Comparison of ENCODE assay signal across 8 cellular contexts in the genomic region with DNA sequence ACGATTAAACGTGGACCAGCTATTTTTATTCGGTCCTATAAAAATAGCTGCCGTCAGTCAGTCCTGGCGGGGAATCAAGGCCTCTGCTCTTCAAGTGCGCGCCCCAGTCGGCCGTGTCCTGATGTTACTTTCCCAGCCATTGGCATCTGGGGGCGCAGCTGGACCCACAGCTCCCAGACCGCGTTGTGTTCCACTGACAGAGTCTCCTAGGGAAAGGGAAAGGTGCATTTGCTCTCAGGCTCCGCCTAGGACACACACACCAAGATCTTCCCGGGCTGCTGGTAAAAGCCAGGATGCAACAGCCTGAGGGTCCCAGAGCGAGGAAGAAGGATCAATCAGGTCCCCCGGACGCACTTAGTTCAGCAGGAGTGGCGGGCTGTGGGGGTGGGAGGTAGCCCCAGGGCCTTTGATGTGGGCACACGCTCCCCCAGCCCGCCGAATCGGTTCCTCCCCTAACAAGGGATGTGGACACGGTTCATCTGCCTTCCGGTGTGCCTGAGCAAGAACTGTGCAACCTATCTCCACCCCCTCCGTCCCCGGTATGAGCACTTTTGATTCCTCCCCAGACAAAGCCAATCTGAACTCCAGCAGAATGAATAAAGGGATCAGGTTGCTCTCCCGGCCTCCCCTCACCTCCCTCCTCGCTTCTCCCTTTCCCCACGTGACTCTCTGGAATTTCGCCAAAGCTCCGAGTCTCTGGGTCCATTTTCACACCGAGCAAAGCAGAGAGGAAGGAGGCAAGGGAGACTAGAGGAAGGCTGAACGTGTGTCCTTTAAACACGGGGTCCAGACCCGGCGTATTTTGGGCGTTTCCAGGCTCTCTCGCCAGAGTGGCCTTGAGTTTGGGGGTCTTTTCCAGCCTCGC. TPM values are rescaled to one million over a fixed set of nuclear protein-coding genes. Genes with fewer than 3 reads are reported as not detected.
DNase-seq lines count a peak whose midpoint lies in the region; ATAC-seq and TF ChIP-seq lines count a peak whose summit lies in the region.

No MANE protein-coding gene starts in this region.

- ATAC-seq in GM21529 (IDR thresholded peaks at IDR 0.05; ENCODE audit: unreplicated experiment) (peak; percentile 57), HG03095 (IDR thresholded peaks at IDR 0.05; ENCODE audit: unreplicated experiment) (no peak)

- H3K4me2 ChIP-seq in DOHH2 (ENCODE audit: low read length) (peak overlapping the region; percentile 77), skeletal muscle satellite cell (ENCODE audit: low read length) (peak overlapping the region; percentile 92)

- H3K27ac ChIP-seq in DOHH2 (ENCODE audit: low read depth, low read length), result no peak overlapping the region

- H3K27ac Mint-ChIP-seq in IgD-negative memory B cell, result peak overlapping the region in 1 of 3 donors; percentile 63

- no peaks in the 10 kb centered on the region for H4K20me1 ChIP-seq in DOHH2 (ENCODE audit: control insufficient read depth, insufficient read depth, low read depth, low read length)

- H3K4me3 Mint-ChIP-seq in IgD-negative memory B cell, result peak overlapping the region; percentile 89 to 95 (median 92)

- no peaks in the 10 kb centered on the region for H3K9me3 Mint-ChIP-seq in IgD-negative memory B cell

- H3K79me2 ChIP-seq in DOHH2 (ENCODE audit: control insufficient read depth, low read length), result no peaks in the 10 kb centered on the region

- H3F3A ChIP-seq in DOHH2 (ENCODE audit: control insufficient read depth, insufficient read depth), result no peaks in the 10 kb centered on the region

- H3K4me1 ChIP-seq in DOHH2 (ENCODE audit: control insufficient read depth, low read length) (peaks cover 19% of the 10 kb centered on the region), skeletal muscle satellite cell (ENCODE audit: control insufficient read depth, insufficient read depth, low read length) (peaks cover 21% of the 10 kb centered on the region)

- H3K9me2 ChIP-seq in DOHH2 (replicated peaks; ENCODE audit: control insufficient read depth, low read length), result no peaks in the 10 kb centered on the region

- H3K27me3 ChIP-seq in DOHH2 (ENCODE audit: control insufficient read depth, low read length), result peaks cover 51% of the 10 kb centered on the region
- peaks cover 6% of the 10 kb centered on the region for H3K27me3 ChIP-seq in skeletal muscle satellite cell (ENCODE audit: control insufficient read depth, insufficient read depth, low read length)

- peaks cover 41% of the 10 kb centered on the region for H3K27me3 Mint-ChIP-seq in IgD-negative memory B cell

- H3K9me3 ChIP-seq in DOHH2 (ENCODE audit: control insufficient read depth, insufficient read depth, low read length) (no peaks in the 10 kb centered on the region), skeletal muscle satellite cell (replicated peaks; ENCODE audit: low read length) (no peaks in the 10 kb centered on the region)

- H3K4me3 ChIP-seq in DOHH2 (ENCODE audit: low read length), result peak overlapping the region; percentile 68
- H3K4me3 ChIP-seq in cardiac fibroblast (replicated peaks in 1 of 2; ENCODE audit: low read depth in 2 of 2, low read length in 2 of 2), result peak overlapping the region; percentile 52 to 83
- peak overlapping the region; percentile 73 for H3K4me3 ChIP-seq in skeletal muscle satellite cell (ENCODE audit: low read length)

- no peaks in the 10 kb centered on the region for H3K36me3 Mint-ChIP-seq in IgD-negative memory B cell

- H3K9ac ChIP-seq in skeletal muscle satellite cell (ENCODE audit: low read depth, low read length), result peak overlapping the region; percentile 65

- no peaks in the 10 kb centered on the region for H3K36me3 ChIP-seq in DOHH2 (ENCODE audit: control insufficient read depth, low read length)
- no peaks in the 10 kb centered on the region for H3K36me3 ChIP-seq in skeletal muscle satellite cell (ENCODE audit: insufficient read depth, low read length)

- DNase-seq in RPMI8226 (peak; percentile 3), cardiac fibroblast (ENCODE audit: low read depth in 2 of 2) (peak; percentile 42 to 84), iris pigment epithelial cell (ENCODE audit: low read depth) (peak; percentile 82)

- TF ChIP-seq CTCF in DOHH2 (IDR thresholded peaks at IDR 0.05; ENCODE audit: low read depth, low read length, poor library complexity, severe bottlenecking), result no peak
- TF ChIP-seq CTCF in cardiac fibroblast (IDR thresholded peaks at IDR 0.05; ENCODE audit: low read depth, low read length), result no peak

- H3K4me1 Mint-ChIP-seq in IgD-negative memory B cell, result peaks cover 7 to 22% (median 15%) of the 10 kb centered on the region in 3 donors

RNA-seq across cellular contexts. Expression of gene FRAS1, which starts 0.6 kb away (rescaled TPM):
- not detected for polyA plus RNA-seq in IgD-negative memory B cell
- 2.8 and 3.5 TPM in 2 replicates for total RNA-seq in skeletal muscle satellite cell (2012; rRNA removed)

Comparison
In these comparisons a context has a peak if more than half of its experiments do, and no peak if none do; other contexts are left out.
1. DNase-seq: peak in every context shown above with its lines; median percentile 82 in iris pigment epithelial cell; 63 in cardiac fibroblast; 3 in RPMI8226.